ENCODE assay signal across 13 cellular contexts in genomic region chr3:44077267-44077666, GRCh38.
DNase-seq lines count a peak whose midpoint lies in the region; ATAC-seq and TF ChIP-seq lines count a peak whose summit lies in the region.
"Had no signal": no experiment of that assay in that cellular context is flagged by ENCODE, and none has a peak within 500 bp of the region (broad histone marks: within the 10 kb centered on the region; RNA-seq: fewer than 3 reads in every experiment).

No MANE protein-coding gene starts in this region.

- no peak overlapping the region for H3K4me3 ChIP-seq in H7 (ENCODE audit: insufficient read depth, low read depth, low read length)
- H3K4me3 ChIP-seq in iPS-20b (ENCODE audit: low read length) = 0 out of 2 replicates have a peak overlapping the region, but pooled peaks have one; percentile 25
- H3K4me3 ChIP-seq: dorsolateral prefrontal cortex, ovary had no signal

- H3K4me1 ChIP-seq in iPS-20b (ENCODE audit: insufficient read depth, low read length) = peaks cover 12% of the 10 kb centered on the region; the same call in 1 of the 2 replicates

- H3K9me3 ChIP-seq in iPS-20b (ENCODE audit: insufficient read depth, low read depth, low read length) = no peaks in the 10 kb centered on the region
- H3K9me3 ChIP-seq: ovary had no signal

- DNase-seq in COLO668 (lab: John Stamatoyannopoulos, UW; ENCODE audit: unreplicated experiment) (peak; percentile 49), H7 (peak; percentile 45), NCI-H774 (lab: John Stamatoyannopoulos, UW) (no peak), NCI-H1930 (lab: John Stamatoyannopoulos, UW) (no peak)
- no peak for DNase-seq in stimulated activated CD4-positive, alpha-beta T cell treated with anti-CD3 and anti-CD28 coated beads, Interleukin-4, amount 100 ng/mL, for 4 hours
- DNase-seq: activated T-cell treated with anti-CD3 and anti-CD28 coated beads, Interleukin-2, amount 50 U/mL, for 1 hour; dorsolateral prefrontal cortex; MM.1S; ovary; SW 1271 had no signal

- H3K27ac ChIP-seq in iPS-20b (ENCODE audit: low read length) = no peak overlapping the region
- H3K27ac ChIP-seq: ovary had no signal

- H3K9ac ChIP-seq in iPS-20b (ENCODE audit: low read depth, low read length) = no peak overlapping the region

- H3K36me3 ChIP-seq in H7 (replicated peaks; ENCODE audit: control insufficient read depth, insufficient read depth, low read length) (no peaks in the 10 kb centered on the region), iPS-20b (ENCODE audit: insufficient read depth, low read depth, low read length) (no peaks in the 10 kb centered on the region)
- H3K36me3 ChIP-seq: ovary had no signal

- H3K27me3 ChIP-seq in H7 (ENCODE audit: control insufficient read depth, insufficient read depth, low read length) (no peaks in the 10 kb centered on the region), iPS-20b (ENCODE audit: insufficient read depth, low read length) (peaks cover 3% of the 10 kb centered on the region; the same call in 1 of the 2 replicates)
- H3K27me3 ChIP-seq: ovary had no signal

- ATAC-seq in SK-N-SH treated with all-trans-retinoic acid at 6 μM for 48 hours (peak; percentile 75), HG03108 (IDR thresholded peaks at IDR 0.05; ENCODE audit: unreplicated experiment) (no peak)

TF ChIP-seq in SK-N-SH treated with all-trans-retinoic acid at 6 μM for 48 hours, 23 proteins besides CTCF, POLR2A, EP300 and RAD21:
- TF ChIP-seq ZNF70 (CRISPR knock-in tag; IDR thresholded peaks at IDR 0.05) = no peak
- TF ChIP-seq CSRNP3 (CRISPR knock-in tag; IDR thresholded peaks at IDR 0.05) = no peak
- no peak for TF ChIP-seq PPARA (CRISPR knock-in tag; IDR thresholded peaks at IDR 0.05; ENCODE audit: borderline replicate concordance)
- TF ChIP-seq POU6F1 (CRISPR knock-in tag; IDR thresholded peaks at IDR 0.05; ENCODE audit: borderline replicate concordance, low read depth) = no peak
- no peak for TF ChIP-seq ARNTL (CRISPR knock-in tag; IDR thresholded peaks at IDR 0.05; ENCODE audit: borderline replicate concordance, low read depth)
- TF ChIP-seq ZFP3 (CRISPR knock-in tag; IDR thresholded peaks at IDR 0.05) = no peak
- TF ChIP-seq PATZ1 (CRISPR knock-in tag; IDR thresholded peaks at IDR 0.05; ENCODE audit: borderline replicate concordance) = no peak
- no peak for TF ChIP-seq OSR1 (CRISPR knock-in tag; IDR thresholded peaks at IDR 0.05)
- no peak for TF ChIP-seq CSDC2 (CRISPR knock-in tag; IDR thresholded peaks at IDR 0.05)
- no peak for TF ChIP-seq ISL1 (CRISPR knock-in tag; IDR thresholded peaks at IDR 0.05)
- no peak for TF ChIP-seq ZNF8 (CRISPR knock-in tag; IDR thresholded peaks at IDR 0.05)
- no peak for TF ChIP-seq GLIS3 (CRISPR knock-in tag; IDR thresholded peaks at IDR 0.05)
- TF ChIP-seq RARB (CRISPR knock-in tag; IDR thresholded peaks at IDR 0.05) = no peak
- TF ChIP-seq TSHZ2 (CRISPR knock-in tag; IDR thresholded peaks at IDR 0.05) = no peak
- no peak for TF ChIP-seq ESRRG (CRISPR knock-in tag; IDR thresholded peaks at IDR 0.05)
- no peak for TF ChIP-seq TCF4 (CRISPR knock-in tag; IDR thresholded peaks at IDR 0.05; ENCODE audit: borderline replicate concordance)
- TF ChIP-seq ZNF565 (CRISPR knock-in tag; conservative IDR thresholded peaks at IDR 0.05; ENCODE audit: low read depth) = no peak
- no peak for TF ChIP-seq BACH2 (CRISPR knock-in tag; IDR thresholded peaks at IDR 0.05; ENCODE audit: borderline replicate concordance)

Comparison
In these comparisons a context has a peak if more than half of its experiments do, and no peak if none do; other contexts are left out.
1. DNase-seq: peak in COLO668 (single experiment) and H7 (single experiment); none in NCI-H774 (single experiment), stimulated activated CD4-positive, alpha-beta T cell treated with anti-CD3 and anti-CD28 coated beads, Interleukin-4, amount 100 ng/mL, for 4 hours (0 of 2) and NCI-H1930 (0 of 2).